In the genomic region with DNA sequence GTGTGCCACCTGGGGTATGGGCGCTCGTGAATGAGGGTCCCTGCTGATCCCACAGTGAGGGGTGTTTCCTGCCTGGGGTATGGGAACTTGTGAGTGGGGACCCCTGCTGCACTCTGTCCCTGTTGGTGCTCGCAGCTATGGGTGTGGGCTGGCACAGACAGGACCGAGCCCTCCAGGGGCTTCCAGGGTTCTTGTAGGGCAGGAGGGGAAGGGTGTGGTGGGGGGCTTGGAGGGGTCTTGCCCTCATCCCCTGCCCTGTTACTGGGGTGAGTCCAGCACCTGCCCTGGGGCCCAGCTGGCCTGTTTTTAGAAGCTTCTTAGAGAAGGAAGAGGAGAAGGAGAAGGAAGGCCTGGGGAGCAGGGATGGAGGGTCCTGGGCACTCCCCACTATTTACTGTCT, we compare ENCODE assay signal across 8 cellular contexts.
"Had no signal": no experiment of that assay in that cellular context is flagged by ENCODE, and none has a peak within 500 bp of the region (broad histone marks: within the 10 kb centered on the region; RNA-seq: fewer than 3 reads in every experiment).

No MANE protein-coding gene starts in this region.

- ATAC-seq: GM23338, HepG2 had no signal

- H3K4me3 ChIP-seq: GM23338 had no signal

- H3K27me3 Mint-ChIP-seq: IgD-negative memory B cell had no signal

- H3K27ac Mint-ChIP-seq: GM23338, H9, IgD-negative memory B cell had no signal

- H3K27ac ChIP-seq: HL-60 had no signal

- FAIRE-seq: H1, H54, HepG2 had no signal

- H3K4me3 Mint-ChIP-seq: GM23338, H9 had no signal

- DNase-seq: H9, HCEC 1CT had no signal

- H3K4me1 Mint-ChIP-seq: GM23338, H9, IgD-negative memory B cell had no signal
